ENCODE assay signal across 37 cellular contexts in the genomic region with DNA sequence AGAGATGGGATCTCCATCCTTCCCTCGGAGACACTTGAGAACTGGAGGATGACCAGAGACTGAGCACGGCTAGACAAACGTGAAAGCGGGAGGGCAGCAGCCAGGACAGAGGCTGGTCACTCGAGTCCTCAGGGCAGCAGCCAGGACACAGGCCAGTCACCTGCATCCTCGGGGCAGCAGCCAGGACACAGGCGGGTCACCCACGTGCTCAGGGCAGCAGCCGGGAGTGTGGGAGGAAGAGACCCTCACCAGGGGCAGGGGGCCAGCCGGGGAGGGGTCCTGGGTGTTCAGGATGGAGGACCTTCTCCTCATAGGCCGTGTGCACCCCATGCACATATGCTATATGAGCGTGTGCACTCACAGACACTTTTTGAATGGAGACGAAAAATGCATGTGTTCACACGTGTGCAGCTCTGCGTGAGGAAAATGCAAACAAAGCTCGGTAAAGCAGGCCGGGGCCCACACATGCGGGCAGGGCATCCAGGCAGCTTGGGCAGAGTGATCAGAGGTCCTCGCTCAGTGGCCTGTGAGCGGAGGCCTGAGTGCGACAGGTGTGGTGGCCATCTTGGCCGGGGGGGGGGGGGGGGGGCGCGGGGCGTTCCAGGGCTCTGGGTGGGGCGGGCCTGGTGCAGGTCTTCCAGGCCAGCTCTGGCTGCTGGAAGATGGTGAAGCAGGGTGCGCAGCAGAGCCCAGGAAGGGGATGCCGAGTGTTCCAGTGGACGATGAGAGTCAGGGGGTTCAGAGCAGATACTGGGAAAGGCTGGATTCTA. TPM values are rescaled to one million over a fixed set of nuclear protein-coding genes. Genes with fewer than 3 reads are reported as not detected.
"Had no signal": no experiment of that assay in that cellular context is flagged by ENCODE, and none has a peak within 500 bp of the region (broad histone marks: within the 10 kb centered on the region; RNA-seq: fewer than 3 reads in every experiment).

No MANE protein-coding gene starts in this region.

- H3K36me3 ChIP-seq: adrenal gland, breast epithelium, Peyer's patch had no signal

- ATAC-seq: activated naive CD4-positive, alpha-beta T cell treated with anti-CD3 and anti-CD28 coated beads, Interleukin-2, amount 50 U/mL, for 72 hours; activated T-cell treated with anti-CD3 and anti-CD28 coated beads, Interleukin-2, amount 50 U/mL, for 72 hours; activated T-helper 17 cell treated with anti-CD3 and anti-CD28 coated beads, Interleukin-2, amount 50 U/mL, for 72 hours; body of pancreas; PC-3; SK-N-SH treated with all-trans-retinoic acid at 6 μM for 48 hours had no signal

- H3K4me2 ChIP-seq: KMS-11 had no signal

- H3K9me3 ChIP-seq: adrenal gland, body of pancreas, breast epithelium, Peyer's patch had no signal

- H3K4me3 Mint-ChIP-seq: activated B cell treated with CpG ODN at 0.5 μM for 24 hours; activated CD4-positive, alpha-beta memory T cell treated with anti-CD3 and anti-CD28 coated beads for 36 hours; activated T-cell treated with anti-CD3 and anti-CD28 coated beads, Interleukin-2, amount 50 U/mL, for 72 hours; activated T-helper 17 cell treated with anti-CD3 and anti-CD28 coated beads, Interleukin-2, amount 50 U/mL, for 72 hours had no signal

- H3K4me1 ChIP-seq: adrenal gland, body of pancreas, Peyer's patch had no signal

- H3K27me3 ChIP-seq: adrenal gland, body of pancreas, breast epithelium, Peyer's patch had no signal

- H3K27me3 Mint-ChIP-seq: activated CD4-positive, alpha-beta memory T cell treated with anti-CD3 and anti-CD28 coated beads for 36 hours had no signal

- H3K27ac ChIP-seq: adrenal gland, body of pancreas, breast epithelium, KMS-11, Peyer's patch, VCaP had no signal

- H3K4me3 ChIP-seq: adrenal gland, body of pancreas, breast epithelium, Peyer's patch had no signal

- H3K9me3 Mint-ChIP-seq: activated B cell treated with CpG ODN at 0.5 μM for 24 hours; activated CD4-positive, alpha-beta memory T cell treated with anti-CD3 and anti-CD28 coated beads for 36 hours; activated naive CD4-positive, alpha-beta T cell treated with anti-CD3 and anti-CD28 coated beads, Interleukin-2, amount 50 U/mL, for 72 hours; activated T-cell treated with anti-CD3 and anti-CD28 coated beads, Interleukin-2, amount 50 U/mL, for 72 hours; activated T-helper 17 cell treated with anti-CD3 and anti-CD28 coated beads, Interleukin-2, amount 50 U/mL, for 72 hours had no signal

- H3K9ac ChIP-seq: KMS-11 had no signal

- H3K4me1 Mint-ChIP-seq: activated T-helper 17 cell treated with anti-CD3 and anti-CD28 coated beads, Interleukin-2, amount 50 U/mL, for 72 hours had no signal

- FAIRE-seq: astrocyte had no signal

- H3K27ac Mint-ChIP-seq: activated B cell treated with CpG ODN at 0.5 μM for 24 hours; activated CD4-positive, alpha-beta memory T cell treated with anti-CD3 and anti-CD28 coated beads for 36 hours; activated naive CD4-positive, alpha-beta T cell treated with anti-CD3 and anti-CD28 coated beads, Interleukin-2, amount 50 U/mL, for 72 hours; activated T-cell treated with anti-CD3 and anti-CD28 coated beads, Interleukin-2, amount 50 U/mL, for 72 hours; activated T-helper 17 cell treated with anti-CD3 and anti-CD28 coated beads, Interleukin-2, amount 50 U/mL, for 72 hours had no signal

- H3K36me3 Mint-ChIP-seq: activated CD4-positive, alpha-beta memory T cell treated with anti-CD3 and anti-CD28 coated beads for 36 hours; activated naive CD4-positive, alpha-beta T cell treated with anti-CD3 and anti-CD28 coated beads, Interleukin-2, amount 50 U/mL, for 72 hours had no signal

- DNase-seq: activated B cell treated with CpG ODN at 0.5 μM for 24 hours; activated CD4-positive, alpha-beta memory T cell treated with anti-CD3 and anti-CD28 coated beads for 36 hours; activated CD4-positive, alpha-beta T cell treated with anti-CD3 and anti-CD28 coated beads for 4 hours; activated CD4-positive, alpha-beta T cell treated with anti-CD3 and anti-CD28 coated beads, Interleukin-2, amount 50 U/mL, for 1 hour; activated CD4-positive, CD25-positive, alpha-beta regulatory T cell treated with anti-CD3 and anti-CD28 coated beads, Interleukin-2, amount 50 U/mL, for 72 hours; activated effector memory CD4-positive, alpha-beta T cell treated with anti-CD3 and anti-CD28 coated beads, Interleukin-2, amount 50 U/mL, for 16 hours; activated naive CD4-positive, alpha-beta T cell; activated T-cell treated with anti-CD3 and anti-CD28 coated beads, Interleukin-2, amount 50 U/mL, for 1 hour; activated T-cell treated with anti-CD3 and anti-CD28 coated beads, Interleukin-2, amount 50 U/mL, for 72 hours; adrenal gland; body of pancreas; MM.1S; MV-4-11; NCI-H1092; NCI-H1436 treated with DMSO at 0.1 percent for 48 hours; NCI-H1694 treated with DMSO at 0.1 percent for 48 hours; NCI-H2029; NCI-H510A; NCI-H526; NCI-H748 treated with DMSO at 0.1 percent for 48 hours; NK-92 treated with Interleukin-12 subunit alpha and Interleukin-12 subunit beta, amount 100 ng/mL, for 24 hours; PC-3; Peyer's patch; RPMI8226; SIG-M5; SW 1271; T-helper 1 cell; T-helper 2 cell; T-helper 9 cell had no signal

RNA-seq across cellular contexts. Expression of a gene that starts 26.7 kb away (rescaled TPM):
- total RNA-seq: SK-MEL-5 had no signal
